Comparison of ENCODE assay signal across 13 cellular contexts in genomic region chr4:80386281-80386886, GRCh38. TPM values are rescaled to one million over a fixed set of nuclear protein-coding genes. Genes with fewer than 3 reads are reported as not detected.
DNase-seq lines count a peak whose midpoint lies in the region; ATAC-seq and TF ChIP-seq lines count a peak whose summit lies in the region.
"Had no signal": no experiment of that assay in that cellular context is flagged by ENCODE, and none has a peak within 500 bp of the region (broad histone marks: within the 10 kb centered on the region; RNA-seq: fewer than 3 reads in every experiment).

No MANE protein-coding gene starts in this region.

- H3K9me3 ChIP-seq in lower lobe of right lung (no peaks in the 10 kb centered on the region), esophagus squamous epithelium (peaks cover 0 to 10% (median 0%) of the 10 kb centered on the region in 3 donors)
- H3K9me3 ChIP-seq: Caco-2 had no signal

- 96 to 100% methylated on average over 4 to 15 of the region's 42 CpGs for WGBS in esophagus squamous epithelium, 2 donors

- ATAC-seq in left ventricle myocardium superior (no peak), lower lobe of right lung (peak in 1 of 2 donors; percentile 62)
- ATAC-seq: HCT116 had no signal

- no peak for TF ChIP-seq POLR2A in esophagus squamous epithelium (IDR thresholded peaks at IDR 0.05)

- H3K27ac ChIP-seq in lower lobe of right lung (no peak overlapping the region), esophagus squamous epithelium (no peak overlapping the region)
- H3K27ac ChIP-seq: BLaER1 had no signal

- H3K36me3 ChIP-seq in lower lobe of right lung (no peaks in the 10 kb centered on the region), esophagus squamous epithelium (no peaks in the 10 kb centered on the region)
- H3K36me3 ChIP-seq: BLaER1 had no signal

- peak; percentile 19 for DNase-seq in NCI-H2029 (lab: John Stamatoyannopoulos, UW)
- no peak for DNase-seq in NCI-H2029 treated with DMSO at 0.1 percent for 48 hours (lab: John Stamatoyannopoulos, UW)
- peak; percentile 74 for DNase-seq in cardiac septum (ENCODE audit: low spot score)
- DNase-seq in left ventricle myocardium superior = no peak
- peak; percentile 33 for DNase-seq in lower lobe of right lung
- no peak for DNase-seq in esophagus squamous epithelium (lab: John Stamatoyannopoulos, UW)
- DNase-seq in SKM-1 (lab: John Stamatoyannopoulos, UW; ENCODE audit: unreplicated experiment) = no peak
- DNase-seq: 8988T; AML-193; Caco-2; CD8-positive, alpha-beta memory T cell had no signal

- TF ChIP-seq CTCF in lower lobe of right lung (IDR thresholded peaks at IDR 0.05) = no peak
- no peak for TF ChIP-seq CTCF in esophagus squamous epithelium (IDR thresholded peaks at IDR 0.05)

- no peaks in the 10 kb centered on the region for H3K27me3 ChIP-seq in lower lobe of right lung (ENCODE audit: low read depth)
- no peaks in the 10 kb centered on the region for H3K27me3 ChIP-seq in esophagus squamous epithelium
- H3K27me3 ChIP-seq: BLaER1 had no signal

- H3K4me1 ChIP-seq in lower lobe of right lung = no peaks in the 10 kb centered on the region
- H3K4me1 ChIP-seq in esophagus squamous epithelium = no peaks in the 10 kb centered on the region
- H3K4me1 ChIP-seq: BLaER1, Caco-2 had no signal

- intact Hi-C loops in cardiac septum (cut with DNase I) (no loop called here), left ventricle myocardium superior (cut with micrococcal nuclease) (no loop called here), lower lobe of right lung (cut with DNase I) (no loop called here), esophagus squamous epithelium (cut with DNase I) (no loop called here)

- H3K4me3 ChIP-seq in lower lobe of right lung = no peak overlapping the region
- H3K4me3 ChIP-seq in esophagus squamous epithelium = no peak overlapping the region
- H3K4me3 ChIP-seq: BLaER1 had no signal

RNA-seq across cellular contexts. Expression of gene CFAP299, which starts 50.9 kb away (rescaled TPM):
- total RNA-seq in cardiac septum (not detected), left ventricle myocardium superior (not detected), lower lobe of right lung (5.1 TPM), esophagus squamous epithelium (not detected)
- total RNA-seq: Caco-2; CD8-positive, alpha-beta memory T cell had no signal

Comparison
In these comparisons a context has a peak if more than half of its experiments do, and no peak if none do; other contexts are left out.
1. DNase-seq: peak in NCI-H2029 (single experiment), cardiac septum (single experiment) and lower lobe of right lung (single experiment); none in NCI-H2029 treated with DMSO at 0.1 percent for 48 hours (single experiment), left ventricle myocardium superior (single experiment), esophagus squamous epithelium (single experiment) and SKM-1 (single experiment).